8 cellular contexts compared by ENCODE assay signal in the genomic region with DNA sequence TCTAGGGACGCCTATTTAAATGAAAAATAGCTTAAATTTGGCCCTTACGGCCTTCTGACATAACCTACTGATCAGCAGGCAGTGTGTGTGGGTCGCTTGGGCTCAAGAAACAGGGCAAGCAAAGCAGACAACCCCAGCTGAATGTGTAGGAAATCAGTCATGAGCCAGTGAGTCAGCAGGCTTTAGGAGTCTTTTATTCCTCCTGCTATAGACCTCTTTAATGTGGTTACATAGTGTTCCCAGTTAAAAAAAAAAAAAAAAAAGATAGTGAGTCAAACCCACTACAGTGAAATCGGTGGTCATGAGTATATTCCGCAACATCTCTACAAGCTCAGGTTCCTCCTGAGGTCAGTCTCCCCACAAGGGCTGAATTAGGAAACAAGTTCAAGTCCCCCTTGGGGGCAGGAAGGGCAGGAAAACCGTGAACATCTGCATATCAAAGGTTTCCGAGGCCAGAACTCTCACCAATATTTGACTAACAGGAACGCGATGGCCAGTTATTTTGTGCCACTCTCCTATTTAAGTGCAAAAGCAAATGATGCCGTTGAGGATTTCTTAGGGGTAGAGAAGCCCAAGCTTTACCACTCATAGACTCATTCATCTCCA. TPM values are rescaled to one million over a fixed set of nuclear protein-coding genes. Genes with fewer than 3 reads are reported as not detected.
DNase-seq lines count a peak whose midpoint lies in the region; ATAC-seq, FAIRE-seq and TF ChIP-seq lines count a peak whose summit lies in the region.

No MANE protein-coding gene starts in this region.

- no peak for FAIRE-seq in A549 (lab: Jason Lieb, UNC)

- no peak for TF ChIP-seq EP300 in A549 (IDR thresholded peaks at IDR 0.05)

- H3K36me3 ChIP-seq in HUES6 (ENCODE audit: control insufficient read depth, insufficient read depth, low read length): no peaks in the 10 kb centered on the region

- whole genome bisulfite sequencing in A549 (ENCODE audit: missing lambda C conversion rate): 59% methylated on average over 10 of the region's 10 CpGs

- no peaks in the 10 kb centered on the region for H3K27me3 ChIP-seq in HUES6 (ENCODE audit: control insufficient read depth, insufficient read depth, low read length)

- DNase-seq in A549 (ENCODE audit: low read depth in 1 of 2, low spot score in 1 of 2): peak in 1 of 2 experiments; percentile 20
- DNase-seq in activated CD8-positive, alpha-beta memory T cell treated with anti-CD3 and anti-CD28 coated beads, Interleukin-2, amount 50 U/mL, for 1 hour (ENCODE audit: extremely low read depth): peak; percentile 4
- DNase-seq in globus pallidus (ENCODE audit: low spot score): peak; percentile 39
- DNase-seq in stimulated activated CD4-positive, alpha-beta T cell treated with anti-CD3 and anti-CD28 coated beads, Interleukin-2, amount 100 ng/mL, for 4 hours (ENCODE audit: low read depth): peak; percentile 62
- no peak for DNase-seq in NCI-H1417 treated with DMSO at 0.1 percent for 48 hours (lab: John Stamatoyannopoulos, UW)
- no peak for DNase-seq in NCI-H2029 (lab: John Stamatoyannopoulos, UW)

- TF ChIP-seq CTCF in A549 (IDR thresholded peaks at IDR 0.05): no peak

- TF ChIP-seq POLR2A in A549 (IDR thresholded peaks at IDR 0.05; ENCODE audit: low read length): no peak

- H3K4me3 ChIP-seq in A549 (no peak overlapping the region), HUES6 (ENCODE audit: low read depth, low read length) (peak overlapping the region; percentile 9; the same call in 1 of the 2 replicates)

- peak overlapping the region; percentile 73 to 75 for H3K27ac ChIP-seq in A549
- no peak overlapping the region for H3K27ac ChIP-seq in HUES6 (ENCODE audit: low read depth, low read length)

- TF ChIP-seq RAD21 in A549 (conservative IDR thresholded peaks at IDR 0.05 in 1 of 2, IDR thresholded peaks at IDR 0.05 in 1 of 2): no peak

- CTCF ChIA-PET in A549 (lab: Yijun Ruan, JAX): interaction anchor here (1.0 to 1.2 kb wide), 5 partner anchors 9 to 218 kb away, joined by 3 to 6 read pairs (median 3); no protein-coding TSS in a partner anchor

- peak overlapping the region; percentile 58 for H3K4me2 ChIP-seq in A549

- no peak overlapping the region for H3K9ac ChIP-seq in HUES6 (ENCODE audit: low read length)

- POLR2A ChIA-PET in A549 (lab: Yijun Ruan, JAX): interaction anchor here (0.6 kb wide), 1 partner anchor 43 kb away, joined by 4 read pairs; no protein-coding TSS in a partner anchor

- peaks cover 10% of the 10 kb centered on the region for H3K4me1 ChIP-seq in A549
- peaks cover 13% of the 10 kb centered on the region for H3K4me1 ChIP-seq in HUES6 (ENCODE audit: control insufficient read depth, insufficient read depth, low read length)

- no peaks in the 10 kb centered on the region for H3K9me3 ChIP-seq in A549
- peaks cover 5% of the 10 kb centered on the region; the same call in 1 of the 2 replicates for H3K9me3 ChIP-seq in HUES6 (ENCODE audit: control insufficient read depth, insufficient read depth, low read depth, low read length)

- ATAC-seq in A549 (peak; percentile 80 to 90), GM18870 (IDR thresholded peaks at IDR 0.05; ENCODE audit: unreplicated experiment) (no peak)

TF ChIP-seq in A549, 52 proteins besides CTCF, POLR2A, EP300 and RAD21:
- no peak for TF ChIP-seq POLR2AphosphoS2 (conservative IDR thresholded peaks at IDR 0.05; ENCODE audit: low read length)
- TF ChIP-seq JUNB (IDR thresholded peaks at IDR 0.05): peak; percentile 33; the same call in 1 of the 2 replicates

RNA-seq across cellular contexts. Expression of gene ACSL1, which starts 32.7 kb away (rescaled TPM):
- polyA plus RNA-seq in A549 (2011; rRNA removed): 12.4 and 14.7 TPM in 2 replicates
- 4.3 and 4.8 TPM in 2 replicates for polyA plus RNA-seq in A549 (2012; cell fraction: cytosol; rRNA removed)
- polyA plus RNA-seq in A549 (2012; cell fraction: nucleus; rRNA removed): 4.1 and 6.0 TPM in 2 replicates
- 9.4 to 10.7 TPM (median 10.0 TPM) in 3 replicates for polyA plus RNA-seq in A549 (2017; fragmentation: RNase III; extraction: RNeasy Plus Mini Kit Qiagen cat#74134 plus additional on column Dnase treatment)
- 16.0 and 18.6 TPM in 2 replicates for polyA minus RNA-seq in A549 (2011; rRNA and poly(A)+ RNA removed)

RNA-seq across cellular contexts. Expression of gene CENPU, which starts 59.2 kb away (rescaled TPM):
- polyA plus RNA-seq in A549 (2011; rRNA removed): 19.1 and 28.4 TPM in 2 replicates
- polyA plus RNA-seq in A549 (2012; cell fraction: cytosol; rRNA removed): 8.8 and 9.9 TPM in 2 replicates
- 3.2 and 5.8 TPM in 2 replicates for polyA plus RNA-seq in A549 (2012; cell fraction: nucleus; rRNA removed)
- polyA plus RNA-seq in A549 (2017; fragmentation: RNase III; extraction: RNeasy Plus Mini Kit Qiagen cat#74134 plus additional on column Dnase treatment): 22.9 to 25.6 TPM (median 24.3 TPM) in 3 replicates
- polyA minus RNA-seq in A549 (2011; rRNA and poly(A)+ RNA removed): 3.1 and 3.4 TPM in 2 replicates

Comparison
In these comparisons a context has a peak if more than half of its experiments do, and no peak if none do; other contexts are left out.
1. DNase-seq: peak in activated CD8-positive, alpha-beta memory T cell treated with anti-CD3 and anti-CD28 coated beads, Interleukin-2, amount 50 U/mL, for 1 hour (single experiment), globus pallidus (single experiment) and stimulated activated CD4-positive, alpha-beta T cell treated with anti-CD3 and anti-CD28 coated beads, Interleukin-2, amount 100 ng/mL, for 4 hours (single experiment); none in NCI-H1417 treated with DMSO at 0.1 percent for 48 hours (single experiment) and NCI-H2029 (single experiment).